In genomic region chr20:20741067-20742045, GRCh38 we compare ENCODE assay signal across 3 cellular contexts.
TF ChIP-seq lines count a peak whose summit lies in the region.

No MANE protein-coding gene starts in this region.

TF ChIP-seq in liver, 16 proteins besides CTCF, POLR2A, EP300 and RAD21:
- no peak for TF ChIP-seq FOXA2 (IDR thresholded peaks at IDR 0.05)
- no peak for TF ChIP-seq JUND (IDR thresholded peaks at IDR 0.05)
- no peak for TF ChIP-seq FOXA1 (IDR thresholded peaks at IDR 0.05)
- no peak for TF ChIP-seq YY1 (IDR thresholded peaks at IDR 0.05)
- TF ChIP-seq REST (IDR thresholded peaks at IDR 0.05): no peak
- no peak for TF ChIP-seq TAF1 (conservative IDR thresholded peaks at IDR 0.05)
- TF ChIP-seq ZBTB33 (IDR thresholded peaks at IDR 0.05): no peak
- no peak for TF ChIP-seq SP1 (IDR thresholded peaks at IDR 0.05)

TF ChIP-seq in HepG2, 621 proteins besides CTCF, POLR2A, EP300 and RAD21:
- TF ChIP-seq TMF1 (CRISPR knock-in tag; IDR thresholded peaks at IDR 0.05; ENCODE audit: low read depth) (no peak), ZBTB20 (CRISPR knock-in tag; IDR thresholded peaks at IDR 0.05; ENCODE audit: borderline replicate concordance, low read depth) (no peak)

TF ChIP-seq in HEK293T, 16 proteins besides CTCF, POLR2A, EP300 and RAD21:
- TF ChIP-seq SP1 (IDR thresholded peaks at IDR 0.05) (no peak), L3MBTL2 (conservative IDR thresholded peaks at IDR 0.05) (no peak), ELF4 (IDR thresholded peaks at IDR 0.05) (no peak), ZNF384 (IDR thresholded peaks at IDR 0.05) (no peak), NFRKB (IDR thresholded peaks at IDR 0.05) (no peak), FOXA1 (IDR thresholded peaks at IDR 0.05) (no peak), CTBP1 (IDR thresholded peaks at IDR 0.05; ENCODE audit: borderline replicate concordance) (no peak), PKNOX1 (IDR thresholded peaks at IDR 0.05) (no peak), ARNT (IDR thresholded peaks at IDR 0.05) (no peak), TARDBP (IDR thresholded peaks at IDR 0.05) (no peak), LEF1 (IDR thresholded peaks at IDR 0.05; ENCODE audit: borderline replicate concordance) (no peak), FOXK2 (IDR thresholded peaks at IDR 0.05) (no peak), HDGF (IDR thresholded peaks at IDR 0.05; ENCODE audit: borderline replicate concordance) (no peak), BHLHE40 (IDR thresholded peaks at IDR 0.05; ENCODE audit: borderline replicate concordance) (no peak), SUZ12 (IDR thresholded peaks at IDR 0.05) (no peak), FOXM1 (IDR thresholded peaks at IDR 0.05; ENCODE audit: borderline replicate concordance) (no peak)
